ENCODE assay signal across 10 cellular contexts in the genomic region with DNA sequence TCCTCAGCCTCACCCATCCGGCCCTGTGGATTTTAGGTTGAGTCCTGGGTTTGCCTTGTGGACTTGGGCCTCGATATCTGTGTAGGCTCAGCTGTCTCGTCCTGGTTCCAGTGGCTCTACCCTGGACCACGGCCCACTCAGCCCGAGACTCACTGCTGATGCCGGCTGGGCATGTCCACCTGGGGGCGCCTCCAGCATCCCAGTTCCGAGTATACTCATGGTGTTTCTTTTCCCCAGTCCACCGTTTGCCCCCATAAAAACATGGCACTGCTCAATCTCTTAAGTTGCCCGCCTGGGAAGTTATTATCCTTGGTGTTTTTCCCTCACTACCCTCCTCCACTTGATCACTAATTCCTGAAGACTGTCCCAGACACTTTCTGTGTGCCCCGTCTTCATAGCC.
DNase-seq lines count a peak whose midpoint lies in the region; ATAC-seq, FAIRE-seq and TF ChIP-seq lines count a peak whose summit lies in the region.
"Had no signal": no experiment of that assay in that cellular context is flagged by ENCODE, and none has a peak within 500 bp of the region (broad histone marks: within the 10 kb centered on the region; RNA-seq: fewer than 3 reads in every experiment).

No MANE protein-coding gene starts in this region.

- H3K4me2 ChIP-seq in Loucy (ENCODE audit: low read depth, low read length, poor library complexity, severe bottlenecking), result no peak overlapping the region

- no peak for ATAC-seq in HG03469 (IDR thresholded peaks at IDR 0.05; ENCODE audit: unreplicated experiment)

- no peak overlapping the region for H3K27ac ChIP-seq in liver (ENCODE audit: low read depth in 1 of 2, low read length in 2 of 2)
- H3K27ac ChIP-seq in small intestine (ENCODE audit: low read depth in 1 of 2, low read length in 1 of 2), result no peak overlapping the region
- H3K27ac ChIP-seq: testis had no signal

- no peaks in the 10 kb centered on the region for H3K9me2 ChIP-seq in Loucy (replicated peaks; ENCODE audit: low read depth, low read length)

- H3K36me3 ChIP-seq in Loucy (ENCODE audit: insufficient read depth, low read length) (peaks cover 18% of the 10 kb centered on the region), liver (ENCODE audit: control insufficient read depth in 4 of 4, insufficient read depth in 3 of 4, low read depth in 1 of 4, low read length in 3 of 4) (no peaks in the 10 kb centered on the region), small intestine (ENCODE audit: control insufficient read depth in 2 of 2, insufficient read depth in 2 of 2, low read length in 2 of 2) (peaks cover 0 to 3% of the 10 kb centered on the region in 2 donors)

- H3K4me3 ChIP-seq in Loucy (ENCODE audit: low read length, poor library complexity, severe bottlenecking) (no peak overlapping the region), liver (ENCODE audit: low read depth in 1 of 3, low read length in 3 of 3) (no peak overlapping the region), small intestine (ENCODE audit: low read depth in 1 of 2, low read length in 2 of 2) (no peak overlapping the region)
- H3K4me3 ChIP-seq: testis had no signal

- H3K4me1 ChIP-seq in Loucy (ENCODE audit: insufficient read depth, low read length, poor library complexity, severe bottlenecking), result peaks cover 21% of the 10 kb centered on the region
- peaks cover 3 to 15% (median 9%) of the 10 kb centered on the region in 4 donors for H3K4me1 ChIP-seq in liver (ENCODE audit: control insufficient read depth in 4 of 4, insufficient read depth in 4 of 4, low read length in 3 of 4)
- H3K4me1 ChIP-seq in small intestine (ENCODE audit: control insufficient read depth in 2 of 2, insufficient read depth in 1 of 2, low read depth in 1 of 2, low read length in 1 of 2), result peaks cover 5 to 7% of the 10 kb centered on the region in 2 donors
- H3K4me1 ChIP-seq: testis had no signal

- TF ChIP-seq RAD21 in liver (IDR thresholded peaks at IDR 0.05), result peak; percentile 15 to 68

- DNase-seq in D341Med (ENCODE audit: low spot score) (peak; percentile 60), ecto neural progenitor cell (ENCODE audit: low spot score) (peak; percentile 64), small intestine (no peak), DMS79 treated with DMSO at 0.1 percent for 48 hours (lab: John Stamatoyannopoulos, UW) (no peak), NCI-H1436 (lab: John Stamatoyannopoulos, UW) (no peak)
- DNase-seq: NCI-H2081 treated with DMSO at 0.1 percent for 48 hours, testis had no signal

- no peak overlapping the region for H2AFZ ChIP-seq in Loucy (ENCODE audit: low read length)

- FAIRE-seq in small intestine (lab: Jason Lieb, UNC), result no peak

- no peaks in the 10 kb centered on the region for H3K9me3 ChIP-seq in Loucy (ENCODE audit: insufficient read depth, low read depth, low read length)
- no peaks in the 10 kb centered on the region for H3K9me3 ChIP-seq in liver (ENCODE audit: control insufficient read depth in 4 of 4, low read length in 3 of 4)
- no peaks in the 10 kb centered on the region for H3K9me3 ChIP-seq in small intestine (ENCODE audit: control insufficient read depth, low read depth)
- H3K9me3 ChIP-seq: testis had no signal

- H3K27me3 ChIP-seq in Loucy (ENCODE audit: insufficient read depth, low read length, poor library complexity, severe bottlenecking), result no peaks in the 10 kb centered on the region
- no peaks in the 10 kb centered on the region for H3K27me3 ChIP-seq in liver (ENCODE audit: control insufficient read depth in 4 of 4, insufficient read depth in 4 of 4, low read length in 3 of 4)
- no peaks in the 10 kb centered on the region for H3K27me3 ChIP-seq in small intestine (ENCODE audit: control insufficient read depth in 2 of 2, insufficient read depth in 2 of 2, low read length in 2 of 2)
- H3K27me3 ChIP-seq: testis had no signal

- no peak overlapping the region for H3K9ac ChIP-seq in Loucy (ENCODE audit: low read depth, low read length, poor library complexity, severe bottlenecking)
- H3K9ac ChIP-seq in liver (ENCODE audit: low read depth in 1 of 2, low read length in 2 of 2), result no peak overlapping the region

- WGBS in liver, result 84% methylated on average over 11 of the region's 11 CpGs
- 88 to 90% (median 89%) methylated on average over 11 of the region's 11 CpGs for WGBS in small intestine, 3 donors

- peak; percentile 64 for TF ChIP-seq CTCF in Loucy (conservative IDR thresholded peaks at IDR 0.05; ENCODE audit: low read length)
- peak; percentile 10 for TF ChIP-seq CTCF in liver (IDR thresholded peaks at IDR 0.05; ENCODE audit: low read depth, low read length, missing input control)

- H3K79me2 ChIP-seq in Loucy (ENCODE audit: insufficient read depth, low read length), result peaks cover 100% of the 10 kb centered on the region

- peaks cover 90% of the 10 kb centered on the region for H4K20me1 ChIP-seq in Loucy (ENCODE audit: insufficient read depth, low read length, poor library complexity, severe bottlenecking)

- H3F3A ChIP-seq in Loucy (ENCODE audit: low read depth), result no peaks in the 10 kb centered on the region

TF ChIP-seq in liver, 16 proteins besides CTCF, POLR2A, EP300 and RAD21:
- TF ChIP-seq JUND (IDR thresholded peaks at IDR 0.05) (no peak), HNF4G (IDR thresholded peaks at IDR 0.05) (no peak), FOXA2 (IDR thresholded peaks at IDR 0.05) (no peak), EGR1 (IDR thresholded peaks at IDR 0.05; ENCODE audit: low read depth in 2 of 2) (no peak), RXRA (IDR thresholded peaks at IDR 0.05) (no peak), NR2F2 (IDR thresholded peaks at IDR 0.05) (no peak), HNF4A (conservative IDR thresholded peaks at IDR 0.05) (no peak), SP1 (IDR thresholded peaks at IDR 0.05) (no peak)
- TF ChIP-seq, protein P1, sequence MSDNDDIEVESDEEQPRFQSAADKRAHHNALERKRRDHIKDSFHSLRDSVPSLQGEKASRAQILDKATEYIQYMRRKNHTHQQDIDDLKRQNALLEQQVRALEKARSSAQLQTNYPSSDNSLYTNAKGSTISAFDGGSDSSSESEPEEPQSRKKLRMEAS (IDR thresholded peaks at IDR 0.05), result no peak
- TF ChIP-seq, protein P2, sequence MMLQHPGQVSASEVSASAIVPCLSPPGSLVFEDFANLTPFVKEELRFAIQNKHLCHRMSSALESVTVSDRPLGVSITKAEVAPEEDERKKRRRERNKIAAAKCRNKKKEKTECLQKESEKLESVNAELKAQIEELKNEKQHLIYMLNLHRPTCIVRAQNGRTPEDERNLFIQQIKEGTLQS (IDR thresholded peaks at IDR 0.05), result no peak
- TF ChIP-seq, protein P3, sequence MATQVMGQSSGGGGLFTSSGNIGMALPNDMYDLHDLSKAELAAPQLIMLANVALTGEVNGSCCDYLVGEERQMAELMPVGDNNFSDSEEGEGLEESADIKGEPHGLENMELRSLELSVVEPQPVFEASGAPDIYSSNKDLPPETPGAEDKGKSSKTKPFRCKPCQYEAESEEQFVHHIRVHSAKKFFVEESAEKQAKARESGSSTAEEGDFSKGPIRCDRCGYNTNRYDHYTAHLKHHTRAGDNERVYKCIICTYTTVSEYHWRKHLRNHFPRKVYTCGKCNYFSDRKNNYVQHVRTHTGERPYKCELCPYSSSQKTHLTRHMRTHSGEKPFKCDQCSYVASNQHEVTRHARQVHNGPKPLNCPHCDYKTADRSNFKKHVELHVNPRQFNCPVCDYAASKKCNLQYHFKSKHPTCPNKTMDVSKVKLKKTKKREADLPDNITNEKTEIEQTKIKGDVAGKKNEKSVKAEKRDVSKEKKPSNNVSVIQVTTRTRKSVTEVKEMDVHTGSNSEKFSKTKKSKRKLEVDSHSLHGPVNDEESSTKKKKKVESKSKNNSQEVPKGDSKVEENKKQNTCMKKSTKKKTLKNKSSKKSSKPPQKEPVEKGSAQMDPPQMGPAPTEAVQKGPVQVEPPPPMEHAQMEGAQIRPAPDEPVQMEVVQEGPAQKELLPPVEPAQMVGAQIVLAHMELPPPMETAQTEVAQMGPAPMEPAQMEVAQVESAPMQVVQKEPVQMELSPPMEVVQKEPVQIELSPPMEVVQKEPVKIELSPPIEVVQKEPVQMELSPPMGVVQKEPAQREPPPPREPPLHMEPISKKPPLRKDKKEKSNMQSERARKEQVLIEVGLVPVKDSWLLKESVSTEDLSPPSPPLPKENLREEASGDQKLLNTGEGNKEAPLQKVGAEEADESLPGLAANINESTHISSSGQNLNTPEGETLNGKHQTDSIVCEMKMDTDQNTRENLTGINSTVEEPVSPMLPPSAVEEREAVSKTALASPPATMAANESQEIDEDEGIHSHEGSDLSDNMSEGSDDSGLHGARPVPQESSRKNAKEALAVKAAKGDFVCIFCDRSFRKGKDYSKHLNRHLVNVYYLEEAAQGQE (IDR thresholded peaks at IDR 0.05), result no peak

Comparison
In these comparisons a context has a peak if more than half of its experiments do, and no peak if none do; other contexts are left out.
1. DNase-seq: peak in D341Med (single experiment) and ecto neural progenitor cell (single experiment); none in small intestine (single experiment), DMS79 treated with DMSO at 0.1 percent for 48 hours (single experiment) and NCI-H1436 (single experiment).